In genomic region chr17:63635787-63636186, GRCh38 we compare ENCODE assay signal across 1 cellular context.
TF ChIP-seq lines count a peak whose summit lies in the region.

No MANE protein-coding gene starts in this region.

TF ChIP-seq in IMR-90, 13 proteins besides CTCF, POLR2A, EP300 and RAD21 (continued from another document):
- TF ChIP-seq ELK1 (IDR thresholded peaks at IDR 0.05; ENCODE audit: borderline replicate concordance, low read depth, low read length) = no peak
